23 cellular contexts compared by ENCODE assay signal in genomic region chr11:117677729-117678310, GRCh38.
DNase-seq lines count a peak whose midpoint lies in the region; TF ChIP-seq lines count a peak whose summit lies in the region.
"Had no signal": no experiment of that assay in that cellular context is flagged by ENCODE, and none has a peak within 500 bp of the region (broad histone marks: within the 10 kb centered on the region; RNA-seq: fewer than 3 reads in every experiment).

No MANE protein-coding gene starts in this region.

- H3K36me3 ChIP-seq in WERI-Rb-1 = no peaks in the 10 kb centered on the region
- H3K36me3 ChIP-seq: HAP-1 had no signal

- TF ChIP-seq CTCF in WERI-Rb-1 (IDR thresholded peaks at IDR 0.05; ENCODE audit: low read depth, low read length) = no peak

- no peak overlapping the region for H3K4me3 ChIP-seq in WERI-Rb-1 (ENCODE audit: low read depth, low read length)
- H3K4me3 ChIP-seq: GM23338, HAP-1 had no signal

- peak in 43 of 56 donors; percentile 18 to 84 (median 58) for DNase-seq in amygdala (lab: John Stamatoyannopoulos, UW)
- peak; percentile 92 for DNase-seq in globus pallidus (ENCODE audit: low spot score)
- peak; percentile 69 for DNase-seq in midbrain (lab: John Stamatoyannopoulos, UW)
- DNase-seq in substantia nigra (lab: John Stamatoyannopoulos, UW) = peak in 38 of 49 donors; percentile 35 to 90 (median 63)
- no peak for DNase-seq in activated CD4-positive, CD25-positive, alpha-beta regulatory T cell treated with anti-CD3 and anti-CD28 coated beads, Interleukin-2, amount 50 U/mL, for 72 hours
- no peak for DNase-seq in NAMALWA (ENCODE audit: low spot score)
- DNase-seq in WERI-Rb-1 = no peak
- no peak for DNase-seq in stimulated activated CD4-positive, alpha-beta T cell treated with anti-CD3 and anti-CD28 coated beads, Interleukin-4, amount 100 ng/mL, for 4 hours
- DNase-seq: Caco-2; CD4-positive, alpha-beta T cell; DMS 273 treated with DMSO at 0.1 percent for 48 hours; DMS79 treated with DMSO at 0.1 percent for 48 hours; IMR-90; NCI-H1105; NCI-H146; NCI-H2227 treated with DMSO at 0.1 percent for 48 hours; NCI-H510A treated with DMSO at 0.1 percent for 48 hours; NCI-H748 treated with DMSO at 0.1 percent for 48 hours; SHP77 treated with DMSO at 0.1 percent for 48 hours had no signal

- H3K27me3 ChIP-seq in WERI-Rb-1 (ENCODE audit: insufficient read depth, low read depth, severe bottlenecking) = no peaks in the 10 kb centered on the region

- peak overlapping the region; percentile 96 for H3K27ac ChIP-seq in substantia nigra (ENCODE audit: low read depth, low read length, poor library complexity, severe bottlenecking)
- no peak overlapping the region for H3K27ac ChIP-seq in WERI-Rb-1
- H3K27ac ChIP-seq: KMS-11, RWPE1 had no signal

- H3K9me3 ChIP-seq in WERI-Rb-1 (ENCODE audit: severe bottlenecking) = no peaks in the 10 kb centered on the region
- H3K9me3 ChIP-seq: Caco-2, HAP-1 had no signal

Comparison
In these comparisons a context has a peak if more than half of its experiments do, and no peak if none do; other contexts are left out.
1. DNase-seq: peak in amygdala (43 of 56), globus pallidus (single experiment), midbrain (single experiment) and substantia nigra (38 of 49); none in activated CD4-positive, CD25-positive, alpha-beta regulatory T cell treated with anti-CD3 and anti-CD28 coated beads, Interleukin-2, amount 50 U/mL, for 72 hours (single experiment), NAMALWA (single experiment), WERI-Rb-1 (single experiment) and stimulated activated CD4-positive, alpha-beta T cell treated with anti-CD3 and anti-CD28 coated beads, Interleukin-4, amount 100 ng/mL, for 4 hours (0 of 2).